Comparison of ENCODE assay signal across 8 cellular contexts in the genomic region with DNA sequence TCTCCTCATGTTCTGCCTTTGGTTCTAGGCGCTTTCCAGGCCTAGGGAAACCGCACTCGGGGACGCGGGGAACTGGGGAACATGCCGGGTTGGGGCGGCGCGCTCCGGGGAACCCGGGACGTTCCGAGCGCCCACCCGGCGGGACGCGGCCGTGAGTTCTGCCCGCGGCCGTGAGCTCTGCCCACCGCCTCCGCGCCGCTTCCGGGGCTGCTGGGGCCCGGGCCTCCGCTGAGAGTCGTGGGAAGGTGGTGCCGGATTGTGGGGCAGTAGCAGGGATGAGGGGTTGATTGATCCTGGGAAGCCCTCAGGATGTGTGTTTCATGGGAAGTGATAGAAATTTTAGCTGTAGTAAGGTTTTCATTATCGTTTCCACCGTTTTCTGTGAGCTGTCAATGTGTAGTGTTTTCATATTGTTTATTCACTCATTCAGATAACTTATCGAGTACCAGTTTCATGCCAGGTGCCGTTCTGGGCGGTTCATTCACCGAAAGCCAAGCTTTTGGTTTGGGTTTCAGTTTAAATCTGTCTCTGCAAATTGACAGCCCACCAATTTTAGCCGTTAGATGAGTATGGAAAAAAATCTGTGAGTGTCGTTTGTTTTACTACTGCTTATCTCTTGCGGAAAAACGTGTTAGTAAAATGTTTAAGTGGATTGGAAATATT. TPM values are rescaled to one million over a fixed set of nuclear protein-coding genes. Genes with fewer than 3 reads are reported as not detected.
DNase-seq lines count a peak whose midpoint lies in the region; ATAC-seq, FAIRE-seq and TF ChIP-seq lines count a peak whose summit lies in the region.

No MANE protein-coding gene starts in this region.

- H3K4me2 ChIP-seq in A549 = peak overlapping the region; percentile 97
- peak overlapping the region; percentile 86 for H3K4me2 ChIP-seq in mesendoderm (ENCODE audit: low read length)

- peak overlapping the region; percentile 92 for H3K56ac ChIP-seq in mesendoderm (ENCODE audit: low read length)

- TF ChIP-seq RAD21 in A549 (conservative IDR thresholded peaks at IDR 0.05 in 1 of 2, IDR thresholded peaks at IDR 0.05 in 1 of 2) = no peak

- TF ChIP-seq POLR2A in A549 (IDR thresholded peaks at IDR 0.05; ENCODE audit: low read length) (no peak), transverse colon (IDR thresholded peaks at IDR 0.05) (no peak)

- H3K9me3 ChIP-seq in A549 (no peaks in the 10 kb centered on the region), RWPE2 (ENCODE audit: severe bottlenecking) (no peaks in the 10 kb centered on the region), transverse colon (no peaks in the 10 kb centered on the region)

- POLR2A ChIA-PET in A549 (lab: Yijun Ruan, JAX) = interaction anchor here (1.0 kb wide), 4 partner anchors 9 to 13 kb away, joined by 3 to 8 read pairs (median 6); no protein-coding TSS in a partner anchor

- FAIRE-seq in A549 (lab: Jason Lieb, UNC) = no peak

- DNase-seq in A549 (ENCODE audit: low read depth in 1 of 2, low spot score in 1 of 2) (no peak), RWPE2 (ENCODE audit: low spot score) (no peak), choroid plexus epithelial cell (ENCODE audit: low read depth) (no peak), mesendoderm (no peak), transverse colon (peak; percentile 37), ecto neural progenitor cell (ENCODE audit: low spot score) (no peak)

- CTCF ChIA-PET in A549 (lab: Yijun Ruan, JAX) = interaction anchor here (1.1 to 1.7 kb wide), 4 partner anchors 12 to 53 kb away, joined by 3 to 6 read pairs (median 4); no protein-coding TSS in a partner anchor

- intact Hi-C loops in transverse colon (cut with DNase I; ENCODE audit: low total_unique reads) = no loop called here

- H2BK120ac ChIP-seq in mesendoderm (ENCODE audit: low read depth, low read length) = no peak overlapping the region

- ATAC-seq in A549 = peak; percentile 63 to 68
- peak; percentile 36 for ATAC-seq in GM18502 (IDR thresholded peaks at IDR 0.05; ENCODE audit: poor library complexity, unreplicated experiment)
- peak; percentile 30 for ATAC-seq in HG02943 (IDR thresholded peaks at IDR 0.05; ENCODE audit: low read depth, unreplicated experiment)
- ATAC-seq in RWPE2 (ENCODE audit: low read depth) = peak; percentile 44

- no peak for TF ChIP-seq EP300 in A549 (IDR thresholded peaks at IDR 0.05)
- TF ChIP-seq EP300 in transverse colon (IDR thresholded peaks at IDR 0.05; ENCODE audit: low read depth) = no peak

- in situ Hi-C loops in transverse colon (cut with MboI; ENCODE audit: low pct_ligation_motif_present in 1 of 4, low pct_unique_long_range_greater_than_20kb in 1 of 4, low sequenced_read_pairs in 3 of 4) = no loop called here

- peak overlapping the region; percentile 97 for H3K4me3 ChIP-seq in A549
- H3K4me3 ChIP-seq in RWPE2 (ENCODE audit: severe bottlenecking) = peak overlapping the region; percentile 94
- peak overlapping the region; percentile 94 for H3K4me3 ChIP-seq in choroid plexus epithelial cell (ENCODE audit: low read depth, low read length)
- peak overlapping the region; percentile 95 for H3K4me3 ChIP-seq in mesendoderm (ENCODE audit: low read length)
- peak overlapping the region; percentile 95 to 99 (median 97) for H3K4me3 ChIP-seq in transverse colon

- H3K18ac ChIP-seq in mesendoderm (ENCODE audit: low read length) = peak overlapping the region; percentile 75

- H3K9ac ChIP-seq in mesendoderm (ENCODE audit: low read length) = peak overlapping the region; percentile 93

- no peak overlapping the region for H3K23ac ChIP-seq in mesendoderm (ENCODE audit: low read length)

- H3K27ac ChIP-seq in A549 (peak overlapping the region; percentile 84 to 95), RWPE2 (ENCODE audit: poor library complexity, severe bottlenecking) (peak overlapping the region; percentile 23), mesendoderm (ENCODE audit: low read depth, low read length) (peak overlapping the region; percentile 31), transverse colon (peak overlapping the region; percentile 90 to 96 (median 92))

- H2BK15ac ChIP-seq in mesendoderm (replicated peaks; ENCODE audit: low read depth) = no peak overlapping the region

- H3K4me1 ChIP-seq in A549 = peaks cover 26% of the 10 kb centered on the region
- peaks cover 14% of the 10 kb centered on the region for H3K4me1 ChIP-seq in RWPE2 (ENCODE audit: insufficient read depth, poor library complexity, severe bottlenecking)
- H3K4me1 ChIP-seq in mesendoderm (ENCODE audit: control insufficient read depth, low read depth, low read length) = no peaks in the 10 kb centered on the region
- H3K4me1 ChIP-seq in transverse colon = peaks cover 18 to 56% (median 33%) of the 10 kb centered on the region in 4 donors

- peaks cover 15% of the 10 kb centered on the region for H3K79me1 ChIP-seq in mesendoderm (ENCODE audit: low read length)

- no peaks in the 10 kb centered on the region for H3K27me3 ChIP-seq in RWPE2 (ENCODE audit: insufficient read depth, poor library complexity, severe bottlenecking)
- no peaks in the 10 kb centered on the region for H3K27me3 ChIP-seq in mesendoderm (ENCODE audit: insufficient read depth, low read length, poor library complexity)
- H3K27me3 ChIP-seq in transverse colon = no peaks in the 10 kb centered on the region

- H3K36me3 ChIP-seq in RWPE2 (ENCODE audit: low read depth) (peaks cover 60% of the 10 kb centered on the region), mesendoderm (ENCODE audit: control insufficient read depth, insufficient read depth, low read length) (no peaks in the 10 kb centered on the region), transverse colon (no peaks in the 10 kb centered on the region)

- no peak for TF ChIP-seq CTCF in A549 (IDR thresholded peaks at IDR 0.05)
- TF ChIP-seq CTCF in RWPE2 (IDR thresholded peaks at IDR 0.05; ENCODE audit: poor library complexity, severe bottlenecking) = no peak
- no peak for TF ChIP-seq CTCF in choroid plexus epithelial cell (conservative IDR thresholded peaks at IDR 0.05; ENCODE audit: low read depth, low read length)
- no peak for TF ChIP-seq CTCF in transverse colon (IDR thresholded peaks at IDR 0.05)

- H4K8ac ChIP-seq in mesendoderm (ENCODE audit: low read depth, low read length) = peak overlapping the region; percentile 97

- no peak overlapping the region for H4K5ac ChIP-seq in mesendoderm (ENCODE audit: low read length)

- peaks cover 42% of the 10 kb centered on the region for H3K79me2 ChIP-seq in mesendoderm (ENCODE audit: control insufficient read depth, insufficient read depth, low read length)

- 8% methylated on average over 17 of the region's 41 CpGs for WGBS in A549 (ENCODE audit: missing lambda C conversion rate)
- 100% methylated on average over 3 of the region's 41 CpGs for WGBS in mesendoderm (ENCODE audit: extremely low coverage, insufficient coverage, low lambda C conversion rate)
- 1% methylated on average over 8 to 36 of the region's 41 CpGs for WGBS in transverse colon (ENCODE audit: low coverage in 1 of 2), 2 donors

- H2BK5ac ChIP-seq in mesendoderm (ENCODE audit: low read length) = no peak overlapping the region

- H3K4ac ChIP-seq in mesendoderm (ENCODE audit: low read depth, low read length) = peak overlapping the region; percentile 41

- no peak overlapping the region for H2AK5ac ChIP-seq in mesendoderm (ENCODE audit: low read length)

TF ChIP-seq in A549, 52 proteins besides CTCF, POLR2A, EP300 and RAD21:
- TF ChIP-seq PHF8 (IDR thresholded peaks at IDR 0.05; ENCODE audit: borderline replicate concordance, low read depth) = peak; percentile 64
- no peak for TF ChIP-seq RCOR1 (IDR thresholded peaks at IDR 0.05; ENCODE audit: low read depth, low read length)

RNA-seq across cellular contexts. Expression of gene MTRR, which starts 0.7 kb away (rescaled TPM):
- polyA plus RNA-seq in A549 (2011; rRNA removed) = 86.3 and 110 TPM in 2 replicates
- polyA plus RNA-seq in A549 (2012; cell fraction: cytosol; rRNA removed) = 36.4 and 42.8 TPM in 2 replicates
- polyA plus RNA-seq in A549 (2012; cell fraction: nucleus; rRNA removed) = 29.7 and 44.5 TPM in 2 replicates
- 40.0 to 47.5 TPM (median 44.1 TPM) in 3 replicates for polyA plus RNA-seq in A549 (2017; fragmentation: RNase III; extraction: RNeasy Plus Mini Kit Qiagen cat#74134 plus additional on column Dnase treatment)
- 116 and 140 TPM in 2 replicates for polyA minus RNA-seq in A549 (2011; rRNA and poly(A)+ RNA removed)
- polyA plus RNA-seq in mesendoderm (2013, experiment 1 of 2) = 52.5 TPM
- polyA plus RNA-seq in mesendoderm (2013, experiment 2 of 2) = 48.4 TPM
- 100 to 1,000 TPM in 1 of 4 donors, 10 to 100 TPM in 3; 31.4 to 120 (median 43.4) TPM for total RNA-seq in transverse colon

RNA-seq across cellular contexts. Expression of gene FASTKD3, which starts 0.8 kb away (rescaled TPM):
- polyA plus RNA-seq in A549 (2011; rRNA removed) = 17.2 and 24.8 TPM in 2 replicates
- 6.9 and 7.3 TPM in 2 replicates for polyA plus RNA-seq in A549 (2012; cell fraction: cytosol; rRNA removed)
- 4.2 and 5.5 TPM in 2 replicates for polyA plus RNA-seq in A549 (2012; cell fraction: nucleus; rRNA removed)
- polyA plus RNA-seq in A549 (2017; fragmentation: RNase III; extraction: RNeasy Plus Mini Kit Qiagen cat#74134 plus additional on column Dnase treatment) = 19.5 to 20.4 TPM (median 19.5 TPM) in 3 replicates
- polyA minus RNA-seq in A549 (2011; rRNA and poly(A)+ RNA removed) = 6.8 and 7.7 TPM in 2 replicates
- polyA plus RNA-seq in mesendoderm (2013, experiment 1 of 2) = 6.2 TPM
- 6.5 TPM for polyA plus RNA-seq in mesendoderm (2013, experiment 2 of 2)
- total RNA-seq in transverse colon = 10 to 100 TPM in 2 of 4 donors, 1 to 10 TPM in 1, under 1 TPM in 1; 0.80 to 11.7 (median 8.0) TPM

RNA-seq across cellular contexts. Expression of gene CFAP90, which starts 18.7 kb away (rescaled TPM):
- polyA plus RNA-seq in A549 (2011; rRNA removed) (0.25 and 0.36 TPM in 2 replicates), A549 (2017; fragmentation: RNase III; extraction: RNeasy Plus Mini Kit Qiagen cat#74134 plus additional on column Dnase treatment) (0.17 to 0.28 TPM (median 0.28 TPM) in 3 replicates)
- 0.21 and 0.41 TPM in 2 replicates for polyA plus RNA-seq in A549 (2012; cell fraction: cytosol; rRNA removed)
- 0.16 and 0.29 TPM in 2 replicates for polyA plus RNA-seq in A549 (2012; cell fraction: nucleus; rRNA removed)
- polyA minus RNA-seq in A549 (2011; rRNA and poly(A)+ RNA removed) = 0.33 TPM in 1 of 2 replicates, not detected in the other
- polyA plus RNA-seq in mesendoderm (2013, experiment 1 of 2) = 0.55 TPM
- polyA plus RNA-seq in mesendoderm (2013, experiment 2 of 2) = 0.70 TPM
- total RNA-seq in transverse colon = not detected

Comparison
In these comparisons a context has a peak if more than half of its experiments do, and no peak if none do; other contexts are left out.
1. H3K27ac ChIP-seq: peak in every context shown above with its lines; median percentile 92 in transverse colon; 90 in A549; 31 in mesendoderm; 23 in RWPE2.